8 cellular contexts compared by ENCODE assay signal in genomic region chr14:20970983-20971704, GRCh38. TPM values are rescaled to one million over a fixed set of nuclear protein-coding genes. Genes with fewer than 3 reads are reported as not detected.
DNase-seq lines count a peak whose midpoint lies in the region; ATAC-seq, FAIRE-seq and TF ChIP-seq lines count a peak whose summit lies in the region.

No MANE protein-coding gene starts in this region.

- no peaks in the 10 kb centered on the region for H3K9me3 ChIP-seq in AG04450 (ENCODE audit: control insufficient read depth, insufficient read depth, low read length)
- H3K9me3 ChIP-seq in kidney (ENCODE audit: control insufficient read depth in 1 of 2, low read length in 2 of 2), result no peaks in the 10 kb centered on the region

- H3K27me3 Mint-ChIP-seq in WTC11 (ENCODE audit: low read depth), result peaks cover 24% of the 10 kb centered on the region

- peak overlapping the region; percentile 47 for H3K27ac ChIP-seq in AG04450 (ENCODE audit: low read depth, low read length)
- no peak overlapping the region for H3K27ac ChIP-seq in caudate nucleus (ENCODE audit: low read depth, low read length)
- H3K27ac ChIP-seq in kidney (ENCODE audit: low read depth in 2 of 2, low read length in 2 of 2), result peak overlapping the region in 1 of 2 donors; percentile 23

- CTCF ChIA-PET in AG04450 (lab: Charles Lee), result interaction anchor here (0.6 to 4.1 kb wide), 88 partner anchors 9 to 1167 kb away, joined by 3 to 106 read pairs (median 5); partner anchors contain the start of genes ARHGEF40, METTL17, RNASE2 and RNASE4
- CTCF ChIA-PET in WTC11 (lab: Charles Lee), result interaction anchor here (0.6 to 3.6 kb wide), 103 partner anchors 8 to 1036 kb away, joined by 3 to 93 read pairs (median 5); partner anchors contain the start of genes ARHGEF40, EDDM3A, NDRG2 and RNASE1

- ATAC-seq in GM18861 (IDR thresholded peaks at IDR 0.05; ENCODE audit: unreplicated experiment) (peak; percentile 89), HG03103 (IDR thresholded peaks at IDR 0.05; ENCODE audit: low read depth, unreplicated experiment) (peak; percentile 88), WTC11 (peak; percentile 93)

- POLR2A ChIA-PET in AG04450 (lab: Yijun Ruan, JAX) (interaction anchor here (0.9 to 1.1 kb wide), 2 partner anchors 77 to 133 kb away, joined by 3 read pairs; no protein-coding TSS in a partner anchor), WTC11 (lab: Charles Lee) (interaction anchor here (0.6 to 1.6 kb wide), 4 partner anchors 10 to 104 kb away, joined by 3 to 8 read pairs (median 4); no protein-coding TSS in a partner anchor)

- H3K4me3 ChIP-seq in AG04450 (ENCODE audit: low read depth, low read length) (peak overlapping the region; percentile 69), kidney (ENCODE audit: low read length in 2 of 2) (peak overlapping the region; percentile 73 to 86)

- DNase-seq in AG04450 (ENCODE audit: low read depth, low spot score) (peak; percentile 69), NCI-H2196 (lab: John Stamatoyannopoulos, UW; ENCODE audit: unreplicated experiment) (peak; percentile 85), WTC11 (ENCODE audit: low spot score) (peak; percentile 91), caudate nucleus (lab: John Stamatoyannopoulos, UW) (peak in 60 of 61 donors; percentile 14 to 86 (median 66)), kidney (peak; percentile 94)
- DNase-seq in stimulated activated CD4-positive, alpha-beta T cell treated with anti-CD3 and anti-CD28 coated beads, Interleukin-12 subunit alpha, Interleukin-12 subunit beta, amount 100 ng/mL, for 48 hours (ENCODE audit: low read depth in 2 of 3, low spot score in 1 of 3), result peak; percentile 64 to 80 (median 74)

- TF ChIP-seq CTCF in AG04450 (IDR thresholded peaks at IDR 0.05; ENCODE audit: low read depth, low read length), result peak; percentile 98
- TF ChIP-seq CTCF in WTC11 (IDR thresholded peaks at IDR 0.05), result peak; percentile 67
- peak; percentile 96 for TF ChIP-seq CTCF in kidney (IDR thresholded peaks at IDR 0.05; ENCODE audit: borderline replicate concordance, extremely low read depth, insufficient read depth)

- H3K27ac Mint-ChIP-seq in WTC11, result peak overlapping the region; percentile 91

- H3K27me3 ChIP-seq in AG04450 (ENCODE audit: control insufficient read depth, insufficient read depth, low read length), result peaks cover 12% of the 10 kb centered on the region

- intact Hi-C loops in kidney (cut with DNase I), result no loop called here

- H3K4me1 Mint-ChIP-seq in WTC11, result peaks cover 13% of the 10 kb centered on the region

- no peak for FAIRE-seq in kidney (lab: Jason Lieb, UNC)

- no peaks in the 10 kb centered on the region for H3K9me3 Mint-ChIP-seq in WTC11

- H3K36me3 ChIP-seq in kidney (ENCODE audit: control insufficient read depth in 1 of 2, insufficient read depth in 2 of 2, low read length in 2 of 2), result no peaks in the 10 kb centered on the region

- no peaks in the 10 kb centered on the region for H3K4me1 ChIP-seq in kidney (ENCODE audit: control insufficient read depth in 1 of 2, insufficient read depth in 1 of 2, low read depth in 1 of 2, low read length in 2 of 2)

- H3K9ac ChIP-seq in kidney (ENCODE audit: low read length in 2 of 2), result peak overlapping the region in 1 of 2 donors; percentile 79

- peak overlapping the region; percentile 89 for H3K4me3 Mint-ChIP-seq in WTC11

- no peaks in the 10 kb centered on the region for H3K36me3 Mint-ChIP-seq in WTC11

TF ChIP-seq in WTC11, 78 proteins besides CTCF, POLR2A, EP300 and RAD21 (continues in another document):
- no peak for TF ChIP-seq ZNF232 (CRISPR knock-in tag; IDR thresholded peaks at IDR 0.05)
- TF ChIP-seq ARID4B (CRISPR knock-in tag; IDR thresholded peaks at IDR 0.05; ENCODE audit: borderline replicate concordance), result peak; percentile 20; the same call in 1 of the 2 replicates
- no peak for TF ChIP-seq CREM (CRISPR knock-in tag; IDR thresholded peaks at IDR 0.05)
- peak; percentile 37; the same call in 1 of the 2 replicates for TF ChIP-seq ETV6 (CRISPR knock-in tag; IDR thresholded peaks at IDR 0.05)
- TF ChIP-seq GRHL2 (CRISPR knock-in tag; IDR thresholded peaks at IDR 0.05; ENCODE audit: insufficient replicate concordance, severe bottlenecking), result no peak
- no peak for TF ChIP-seq E2F1 (CRISPR knock-in tag; IDR thresholded peaks at IDR 0.05)
- 0 out of 2 replicates have a peak, but pooled peaks have one; percentile 48 for TF ChIP-seq KAT7 (CRISPR knock-in tag; IDR thresholded peaks at IDR 0.05; ENCODE audit: borderline replicate concordance)

RNA-seq across cellular contexts. Expression of gene RNASE2, which starts 15.9 kb away (rescaled TPM):
- polyA plus RNA-seq in AG04450 (2011; rRNA removed), result not detected in 2 replicates
- not detected in 2 replicates for polyA minus RNA-seq in AG04450 (2011; rRNA and poly(A)+ RNA removed)
- total RNA-seq in WTC11 (2021), result not detected in 3 replicates
- 4.3 TPM for total RNA-seq in kidney
- polyA plus RNA-seq in kidney (ENCODE audit: insufficient read depth, low read depth, low replicate concordance), result 2.4 TPM

RNA-seq across cellular contexts. Expression of gene METTL17, which starts 18.6 kb away (rescaled TPM):
- polyA plus RNA-seq in AG04450 (2011; rRNA removed) (55.3 and 62.7 TPM in 2 replicates), kidney (ENCODE audit: insufficient read depth, low read depth, low replicate concordance) (68.6 TPM)
- polyA minus RNA-seq in AG04450 (2011; rRNA and poly(A)+ RNA removed), result 25.3 and 27.5 TPM in 2 replicates
- total RNA-seq in WTC11 (2021) (79.5 to 98.1 TPM (median 90.8 TPM) in 3 replicates), kidney (53.2 TPM)

RNA-seq across cellular contexts. Expression of gene SLC39A2, which starts 27.9 kb away (rescaled TPM):
- polyA plus RNA-seq in AG04450 (2011; rRNA removed) (0.06 TPM in 1 of 2 replicates, not detected in the other), kidney (ENCODE audit: insufficient read depth, low read depth, low replicate concordance) (not detected)
- polyA minus RNA-seq in AG04450 (2011; rRNA and poly(A)+ RNA removed), result not detected in 2 replicates
- total RNA-seq in WTC11 (2021) (0.14 TPM in 1 of 3 replicates, not detected in the others), kidney (not detected)

RNA-seq across cellular contexts. Expression of gene NDRG2, which starts 53.7 kb away (rescaled TPM):
- polyA plus RNA-seq in AG04450 (2011; rRNA removed) (0.66 and 1.0 TPM in 2 replicates), kidney (ENCODE audit: insufficient read depth, low read depth, low replicate concordance) (209 TPM)
- polyA minus RNA-seq in AG04450 (2011; rRNA and poly(A)+ RNA removed), result 1.1 TPM in 1 of 2 replicates, not detected in the other
- total RNA-seq in WTC11 (2021) (28.5 to 32.2 TPM (median 30.1 TPM) in 3 replicates), kidney (86.2 TPM)

RNA-seq across cellular contexts. Expression of gene TPPP2, which starts 58.9 kb away (rescaled TPM):
- polyA plus RNA-seq in AG04450 (2011; rRNA removed) (not detected in 2 replicates), kidney (ENCODE audit: insufficient read depth, low read depth, low replicate concordance) (1.3 TPM)
- polyA minus RNA-seq in AG04450 (2011; rRNA and poly(A)+ RNA removed), result not detected in 2 replicates
- total RNA-seq in WTC11 (2021) (0.35 to 0.60 TPM in 2 of 3 replicates, not detected in the other), kidney (not detected)
